Comparison of ENCODE assay signal across 18 cellular contexts in the genomic region with DNA sequence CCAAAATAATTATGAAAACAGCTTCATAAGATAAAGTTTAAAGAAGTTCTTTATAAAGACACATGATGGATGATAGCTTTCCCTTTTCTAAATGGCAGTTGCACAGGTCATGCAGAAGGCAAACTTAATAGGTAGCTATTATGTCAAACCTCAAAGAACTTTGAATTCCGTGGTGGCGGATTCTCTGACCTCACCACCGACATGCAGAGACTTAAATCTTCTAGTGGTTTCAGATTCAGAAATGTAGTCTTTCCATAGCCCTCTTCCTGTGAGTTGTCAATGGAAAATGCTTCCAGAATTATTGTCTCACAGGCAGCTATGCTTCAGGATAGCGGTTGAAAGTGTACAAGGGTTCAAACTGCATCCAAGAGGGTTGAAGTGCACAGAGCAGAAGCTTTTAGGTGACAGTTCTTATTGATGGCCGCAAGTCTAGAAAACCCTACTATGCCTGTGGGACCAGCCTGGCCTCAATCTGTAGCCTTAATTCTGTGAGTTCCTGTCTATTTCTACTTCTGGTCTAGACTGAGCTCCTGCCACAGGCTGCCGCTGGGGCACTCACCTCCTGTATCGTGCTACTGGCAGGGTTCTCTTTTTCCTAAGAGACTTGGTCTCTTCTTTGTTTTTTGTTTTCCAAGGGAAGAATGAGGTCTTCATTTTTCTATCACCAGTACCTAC.
DNase-seq lines count a peak whose midpoint lies in the region; ATAC-seq and TF ChIP-seq lines count a peak whose summit lies in the region.
"Had no signal": no experiment of that assay in that cellular context is flagged by ENCODE, and none has a peak within 500 bp of the region (broad histone marks: within the 10 kb centered on the region; RNA-seq: fewer than 3 reads in every experiment).

No MANE protein-coding gene starts in this region.

- H3K4me1 ChIP-seq in gastroesophageal sphincter (peaks cover 0 to 34% (median 0%) of the 10 kb centered on the region in 3 donors), subcutaneous abdominal adipose tissue (ENCODE audit: control insufficient read depth in 5 of 5, insufficient read depth in 5 of 5, low read length in 5 of 5) (peaks cover 0 to 9% (median 7%) of the 10 kb centered on the region in 5 donors)

- H3K36me3 Mint-ChIP-seq in activated CD8-positive, alpha-beta T cell treated with anti-CD3 and anti-CD28 coated beads for 36 hours (ENCODE audit: low read depth): no peaks in the 10 kb centered on the region
- no peaks in the 10 kb centered on the region for H3K36me3 Mint-ChIP-seq in activated CD8-positive, alpha-beta T cell treated with anti-CD3 and anti-CD28 coated beads, Interleukin-2, amount 10 ng/mL, durations not matched to agents 7 days and 5 days (ENCODE audit: low read depth)
- H3K36me3 Mint-ChIP-seq: CD4-positive, alpha-beta memory T cell had no signal

- 41 to 67% methylated on average over 6 to 7 of the region's 7 CpGs for WGBS in gastroesophageal sphincter (ENCODE audit: low coverage in 1 of 2), 2 donors

- no peaks in the 10 kb centered on the region for H3K9me3 Mint-ChIP-seq in activated CD8-positive, alpha-beta T cell treated with anti-CD3 and anti-CD28 coated beads for 36 hours
- no peaks in the 10 kb centered on the region for H3K9me3 Mint-ChIP-seq in activated CD8-positive, alpha-beta T cell treated with anti-CD3 and anti-CD28 coated beads, Interleukin-2, amount 10 ng/mL, durations not matched to agents 7 days and 5 days (ENCODE audit: insufficient read depth)
- H3K9me3 Mint-ChIP-seq: activated B cell treated with CpG ODN at 0.5 μM for 24 hours; activated naive CD4-positive, alpha-beta T cell treated with anti-CD3 and anti-CD28 coated beads for 36 hours; CD4-positive, alpha-beta memory T cell had no signal

- peak overlapping the region; percentile 67 to 87 (median 80) for H3K27ac ChIP-seq in gastroesophageal sphincter
- H3K27ac ChIP-seq in subcutaneous abdominal adipose tissue (ENCODE audit: low read depth, low read length): peak overlapping the region; percentile 7
- H3K27ac ChIP-seq: 22Rv1 had no signal

- peaks cover 13% of the 10 kb centered on the region for H3K4me1 Mint-ChIP-seq in activated CD8-positive, alpha-beta T cell treated with anti-CD3 and anti-CD28 coated beads for 36 hours (ENCODE audit: low read depth)
- peaks cover 11% of the 10 kb centered on the region for H3K4me1 Mint-ChIP-seq in activated CD8-positive, alpha-beta T cell treated with anti-CD3 and anti-CD28 coated beads, Interleukin-2, amount 10 ng/mL, durations not matched to agents 7 days and 5 days (ENCODE audit: low read depth)
- H3K4me1 Mint-ChIP-seq: activated B cell treated with CpG ODN at 0.5 μM for 24 hours had no signal

- H3K4me3 ChIP-seq in gastroesophageal sphincter (no peak overlapping the region), subcutaneous abdominal adipose tissue (ENCODE audit: low read depth in 1 of 5, low read length in 5 of 5) (no peak overlapping the region)

- TF ChIP-seq EP300 in gastroesophageal sphincter (IDR thresholded peaks at IDR 0.05): no peak

- DNase-seq in activated CD8-positive, alpha-beta T cell treated with anti-CD3 and anti-CD28 coated beads for 36 hours: peak; percentile 22
- DNase-seq in activated CD8-positive, alpha-beta T cell treated with anti-CD3 and anti-CD28 coated beads, Interleukin-2, amount 10 ng/mL, durations not matched to agents 7 days and 5 days: no peak
- DNase-seq in amniotic epithelial cell (ENCODE audit: low read depth) (peak; percentile 98), iPS-NIHi11 (ENCODE audit: low spot score) (no peak)
- DNase-seq: activated B cell treated with CpG ODN at 0.5 μM for 24 hours; activated CD8-positive, alpha-beta memory T cell treated with anti-CD3 and anti-CD28 coated beads, Interleukin-2, amount 50 U/mL, for 4 hours; activated naive CD4-positive, alpha-beta T cell treated with anti-CD3 and anti-CD28 coated beads for 36 hours; CD4-positive, alpha-beta memory T cell; effector memory CD4-positive, alpha-beta T cell; Kasumi-1; kidney; NCI-H146; NCI-H446 had no signal

- TF ChIP-seq POLR2A in gastroesophageal sphincter (IDR thresholded peaks at IDR 0.05): no peak

- H3K36me3 ChIP-seq in gastroesophageal sphincter (no peaks in the 10 kb centered on the region), subcutaneous abdominal adipose tissue (ENCODE audit: control insufficient read depth in 5 of 5, insufficient read depth in 5 of 5, low read length in 5 of 5) (no peaks in the 10 kb centered on the region)

- no peak for ATAC-seq in activated CD8-positive, alpha-beta T cell treated with anti-CD3 and anti-CD28 coated beads for 36 hours
- no peak for ATAC-seq in activated CD8-positive, alpha-beta T cell treated with anti-CD3 and anti-CD28 coated beads, Interleukin-2, amount 10 ng/mL, durations not matched to agents 7 days and 5 days
- ATAC-seq in gastroesophageal sphincter: peak; percentile 32
- no peak for ATAC-seq in GM21515 (IDR thresholded peaks at IDR 0.05; ENCODE audit: unreplicated experiment)
- ATAC-seq in GM21367 (IDR thresholded peaks at IDR 0.05; ENCODE audit: unreplicated experiment): no peak

- no peak for TF ChIP-seq CTCF in activated CD8-positive, alpha-beta T cell treated with anti-CD3 and anti-CD28 coated beads for 36 hours (IDR thresholded peaks at IDR 0.05)
- TF ChIP-seq CTCF in gastroesophageal sphincter (IDR thresholded peaks at IDR 0.05): no peak

- no peak overlapping the region for H3K4me3 Mint-ChIP-seq in activated CD8-positive, alpha-beta T cell treated with anti-CD3 and anti-CD28 coated beads for 36 hours
- H3K4me3 Mint-ChIP-seq in activated CD8-positive, alpha-beta T cell treated with anti-CD3 and anti-CD28 coated beads, Interleukin-2, amount 10 ng/mL, durations not matched to agents 7 days and 5 days: no peak overlapping the region
- H3K4me3 Mint-ChIP-seq: activated B cell treated with CpG ODN at 0.5 μM for 24 hours; activated naive CD4-positive, alpha-beta T cell treated with anti-CD3 and anti-CD28 coated beads for 36 hours; CD4-positive, alpha-beta memory T cell had no signal

- CTCF ChIA-PET in activated CD8-positive, alpha-beta T cell treated with anti-CD3 and anti-CD28 coated beads for 36 hours (lab: Charles Lee): interaction anchor here (0.6 to 1.4 kb wide), 3 partner anchors 8 to 25 kb away, joined by 3 read pairs; no protein-coding TSS in a partner anchor
- CTCF ChIA-PET in activated CD8-positive, alpha-beta T cell treated with anti-CD3 and anti-CD28 coated beads, Interleukin-2, amount 10 ng/mL, durations not matched to agents 7 days and 5 days (lab: Charles Lee): no interaction called here

- intact Hi-C loops in activated CD8-positive, alpha-beta T cell treated with anti-CD3 and anti-CD28 coated beads for 36 hours (cut with micrococcal nuclease): no loop called here

- no peak overlapping the region for H3K27ac Mint-ChIP-seq in activated CD8-positive, alpha-beta T cell treated with anti-CD3 and anti-CD28 coated beads for 36 hours
- H3K27ac Mint-ChIP-seq in activated CD8-positive, alpha-beta T cell treated with anti-CD3 and anti-CD28 coated beads, Interleukin-2, amount 10 ng/mL, durations not matched to agents 7 days and 5 days: no peak overlapping the region
- H3K27ac Mint-ChIP-seq: activated B cell treated with CpG ODN at 0.5 μM for 24 hours; activated naive CD4-positive, alpha-beta T cell treated with anti-CD3 and anti-CD28 coated beads for 36 hours had no signal

- POLR2A ChIA-PET in activated CD8-positive, alpha-beta T cell treated with anti-CD3 and anti-CD28 coated beads for 36 hours (lab: Charles Lee): interaction anchor here (0.6 to 1.0 kb wide), 2 partner anchors 10 to 144 kb away, joined by 3 read pairs; no protein-coding TSS in a partner anchor
- POLR2A ChIA-PET in activated CD8-positive, alpha-beta T cell treated with anti-CD3 and anti-CD28 coated beads, Interleukin-2, amount 10 ng/mL, durations not matched to agents 7 days and 5 days (lab: Charles Lee): no interaction called here

- H3K9me3 ChIP-seq in gastroesophageal sphincter: no peaks in the 10 kb centered on the region
- no peaks in the 10 kb centered on the region for H3K9me3 ChIP-seq in subcutaneous abdominal adipose tissue (ENCODE audit: control insufficient read depth in 5 of 5, low read length in 5 of 5)

- no peaks in the 10 kb centered on the region for H3K27me3 ChIP-seq in gastroesophageal sphincter
- no peaks in the 10 kb centered on the region for H3K27me3 ChIP-seq in subcutaneous abdominal adipose tissue (ENCODE audit: control insufficient read depth in 5 of 5, insufficient read depth in 4 of 5, low read length in 5 of 5)

- no peak overlapping the region for H3K9ac ChIP-seq in subcutaneous abdominal adipose tissue (ENCODE audit: low read length in 5 of 5)

- peaks cover 11% of the 10 kb centered on the region for H3K27me3 Mint-ChIP-seq in activated CD8-positive, alpha-beta T cell treated with anti-CD3 and anti-CD28 coated beads for 36 hours
- H3K27me3 Mint-ChIP-seq in activated CD8-positive, alpha-beta T cell treated with anti-CD3 and anti-CD28 coated beads, Interleukin-2, amount 10 ng/mL, durations not matched to agents 7 days and 5 days (ENCODE audit: low read depth): peaks cover 22% of the 10 kb centered on the region

Comparison
In these comparisons a context has a peak if more than half of its experiments do, and no peak if none do; other contexts are left out.
1. DNase-seq: peak in activated CD8-positive, alpha-beta T cell treated with anti-CD3 and anti-CD28 coated beads for 36 hours (single experiment) and amniotic epithelial cell (single experiment); none in activated CD8-positive, alpha-beta T cell treated with anti-CD3 and anti-CD28 coated beads, Interleukin-2, amount 10 ng/mL, durations not matched to agents 7 days and 5 days (single experiment) and iPS-NIHi11 (single experiment).